ENCODE assay signal across 14 cellular contexts in genomic region chr11:64712430-64713030, GRCh38. TPM values are rescaled to one million over a fixed set of nuclear protein-coding genes. Genes with fewer than 3 reads are reported as not detected.
DNase-seq lines count a peak whose midpoint lies in the region; ATAC-seq and TF ChIP-seq lines count a peak whose summit lies in the region.
"Had no signal": no experiment of that assay in that cellular context is flagged by ENCODE, and none has a peak within 500 bp of the region (broad histone marks: within the 10 kb centered on the region; RNA-seq: fewer than 3 reads in every experiment).

No MANE protein-coding gene starts in this region.

- no peak overlapping the region for H3K27ac ChIP-seq in CD8-positive, alpha-beta memory T cell (ENCODE audit: low read depth, low read length)
- no peak overlapping the region for H3K27ac ChIP-seq in naive thymus-derived CD4-positive, alpha-beta T cell (ENCODE audit: low read depth, low read length)
- H3K27ac ChIP-seq: KMS-11, parathyroid adenoma, SJCRH30, stomach had no signal

- intact Hi-C loops in CD14-positive monocyte (cut with micrococcal nuclease), result no loop called here
- intact Hi-C loops in activated B cell treated with CpG ODN at 0.5 μM for 24 hours (cut with micrococcal nuclease), result no loop called here
- intact Hi-C loops in naive thymus-derived CD4-positive, alpha-beta T cell (cut with micrococcal nuclease), result no loop called here
- intact Hi-C loops in Caco-2 (cut with micrococcal nuclease; ENCODE audit: unreplicated experiment), result no loop called here

- peaks cover 0 to 17% (median 11%) of the 10 kb centered on the region in 7 donors for H3K9me3 Mint-ChIP-seq in CD14-positive monocyte
- peaks cover 0 to 3% (median 0%) of the 10 kb centered on the region in 5 donors for H3K9me3 Mint-ChIP-seq in CD8-positive, alpha-beta memory T cell
- H3K9me3 Mint-ChIP-seq in activated B cell treated with CpG ODN at 0.5 μM for 24 hours, result no peaks in the 10 kb centered on the region
- peaks cover 0 to 2% (median 0%) of the 10 kb centered on the region in 11 donors for H3K9me3 Mint-ChIP-seq in naive thymus-derived CD4-positive, alpha-beta T cell
- H3K9me3 Mint-ChIP-seq in Caco-2 (ENCODE audit: unreplicated experiment), result no peaks in the 10 kb centered on the region
- H3K9me3 Mint-ChIP-seq: HFFc6 had no signal

- ATAC-seq in activated B cell treated with CpG ODN at 0.5 μM for 24 hours (ENCODE audit: low read depth) (peak; percentile 45), GM18907 (IDR thresholded peaks at IDR 0.05; ENCODE audit: unreplicated experiment) (no peak)
- peak; percentile 46 for ATAC-seq in naive thymus-derived CD4-positive, alpha-beta T cell

- POLR2A ChIA-PET in CD8-positive, alpha-beta memory T cell (lab: Charles Lee), result interaction anchor here (1.0 kb wide), 1 partner anchor 31 kb away, joined by 3 read pairs; the partner anchor contains the start of gene RASGRP2
- POLR2A ChIA-PET in activated B cell treated with CpG ODN at 0.5 μM for 24 hours (lab: Charles Lee), result no interaction called here
- POLR2A ChIA-PET in naive thymus-derived CD4-positive, alpha-beta T cell (lab: Charles Lee), result no interaction called here
- POLR2A ChIA-PET in Caco-2 (lab: Charles Lee), result interaction anchor here (0.7 kb wide), 1 partner anchor 66 kb away, joined by 3 read pairs; the partner anchor contains the start of gene SF1
- POLR2A ChIA-PET in GM10248 (lab: Yijun Ruan, JAX), result no interaction called here

- H3K36me3 ChIP-seq in CD8-positive, alpha-beta memory T cell (ENCODE audit: insufficient read depth, low read length), result no peaks in the 10 kb centered on the region
- H3K36me3 ChIP-seq in naive thymus-derived CD4-positive, alpha-beta T cell (ENCODE audit: control insufficient read depth in 2 of 3, insufficient read depth in 3 of 3, low read length in 3 of 3), result no peaks in the 10 kb centered on the region
- no peaks in the 10 kb centered on the region for H3K36me3 ChIP-seq in Caco-2 (ENCODE audit: control insufficient read depth, insufficient read depth, low read length)
- H3K36me3 ChIP-seq: SJCRH30, stomach had no signal

- H3K4me1 Mint-ChIP-seq in CD14-positive monocyte, result peaks cover 22% of the 10 kb centered on the region
- peaks cover 5 to 24% (median 17%) of the 10 kb centered on the region in 3 donors for H3K4me1 Mint-ChIP-seq in CD8-positive, alpha-beta memory T cell
- peaks cover 25% of the 10 kb centered on the region for H3K4me1 Mint-ChIP-seq in activated B cell treated with CpG ODN at 0.5 μM for 24 hours
- peaks cover 10 to 23% (median 19%) of the 10 kb centered on the region in 7 donors for H3K4me1 Mint-ChIP-seq in naive thymus-derived CD4-positive, alpha-beta T cell
- no peaks in the 10 kb centered on the region for H3K4me1 Mint-ChIP-seq in Caco-2 (ENCODE audit: low read depth, unreplicated experiment)

- peaks cover 8% of the 10 kb centered on the region for H3K4me1 ChIP-seq in CD8-positive, alpha-beta memory T cell (ENCODE audit: insufficient read depth, low read length)
- H3K4me1 ChIP-seq in naive thymus-derived CD4-positive, alpha-beta T cell (ENCODE audit: control insufficient read depth in 2 of 2, insufficient read depth in 2 of 2, low read length in 2 of 2), result peaks cover 0 to 4% of the 10 kb centered on the region in 2 donors
- no peaks in the 10 kb centered on the region for H3K4me1 ChIP-seq in Caco-2
- H3K4me1 ChIP-seq: parathyroid adenoma, SJCRH30 had no signal

- H3K27me3 Mint-ChIP-seq in CD14-positive monocyte (ENCODE audit: low read depth in 3 of 3), result peaks cover 68 to 83% (median 69%) of the 10 kb centered on the region in 3 donors
- H3K27me3 Mint-ChIP-seq in CD8-positive, alpha-beta memory T cell, result peaks cover 57 to 79% of the 10 kb centered on the region in 2 donors
- H3K27me3 Mint-ChIP-seq in activated B cell treated with CpG ODN at 0.5 μM for 24 hours, result peaks cover 70% of the 10 kb centered on the region
- peaks cover 66 to 78% (median 75%) of the 10 kb centered on the region in 5 donors for H3K27me3 Mint-ChIP-seq in naive thymus-derived CD4-positive, alpha-beta T cell
- peaks cover 18% of the 10 kb centered on the region for H3K27me3 Mint-ChIP-seq in Caco-2 (ENCODE audit: insufficient read depth, unreplicated experiment)

- H3K27me3 ChIP-seq in CD8-positive, alpha-beta memory T cell (ENCODE audit: insufficient read depth, low read length, poor library complexity, severe bottlenecking), result peaks cover 51% of the 10 kb centered on the region
- H3K27me3 ChIP-seq in naive thymus-derived CD4-positive, alpha-beta T cell (ENCODE audit: control insufficient read depth in 2 of 2, insufficient read depth in 2 of 2, low read length in 2 of 2), result peaks cover 2 to 24% of the 10 kb centered on the region in 2 donors
- peaks cover 9% of the 10 kb centered on the region for H3K27me3 ChIP-seq in Caco-2 (replicated peaks; ENCODE audit: control insufficient read depth, insufficient read depth, low read length)

- no peaks in the 10 kb centered on the region for H3K9me3 ChIP-seq in CD8-positive, alpha-beta memory T cell (ENCODE audit: low read length)
- no peaks in the 10 kb centered on the region for H3K9me3 ChIP-seq in naive thymus-derived CD4-positive, alpha-beta T cell (ENCODE audit: control insufficient read depth in 2 of 3, low read length in 3 of 3)
- no peaks in the 10 kb centered on the region for H3K9me3 ChIP-seq in Caco-2
- H3K9me3 ChIP-seq: SJCRH30, stomach had no signal

- DNase-seq in CD14-positive monocyte (ENCODE audit: low spot score), result no peak
- no peak for DNase-seq in CD8-positive, alpha-beta memory T cell
- DNase-seq in activated B cell treated with CpG ODN at 0.5 μM for 24 hours, result no peak
- no peak for DNase-seq in naive thymus-derived CD4-positive, alpha-beta T cell
- no peak for DNase-seq in Caco-2
- DNase-seq in GM10248 (ENCODE audit: extremely low spot score), result no peak
- DNase-seq: activated CD8-positive, alpha-beta memory T cell treated with anti-CD3 and anti-CD28 coated beads, Interleukin-2, amount 50 U/mL, for 4 hours; HFFc6; SJCRH30 had no signal

- CTCF ChIA-PET in CD8-positive, alpha-beta memory T cell (lab: Charles Lee), result interaction anchor here (1.0 kb wide), 1 partner anchor 9 kb away, joined by 4 read pairs; no protein-coding TSS in a partner anchor
- CTCF ChIA-PET in activated B cell treated with CpG ODN at 0.5 μM for 24 hours (lab: Charles Lee) (no interaction called here), Caco-2 (lab: Charles Lee) (interaction anchor here (0.7 to 0.9 kb wide), 2 partner anchors 8 to 24 kb away, joined by 3 to 4 read pairs; no protein-coding TSS in a partner anchor), GM10248 (lab: Yijun Ruan, JAX) (interaction anchor here (1.6 kb wide), 1 partner anchor 24 kb away, joined by 4 read pairs; no protein-coding TSS in a partner anchor)
- CTCF ChIA-PET in naive thymus-derived CD4-positive, alpha-beta T cell (lab: Charles Lee), result no interaction called here

- no peak for TF ChIP-seq CTCF in CD14-positive monocyte (IDR thresholded peaks at IDR 0.05)
- TF ChIP-seq CTCF in activated B cell treated with CpG ODN at 0.5 μM for 24 hours (IDR thresholded peaks at IDR 0.05), result no peak
- no peak for TF ChIP-seq CTCF in Caco-2 (IDR thresholded peaks at IDR 0.05; ENCODE audit: insufficient read depth in 1 of 2, low read depth in 1 of 2, low read length in 1 of 2, severe bottlenecking in 1 of 2, unreplicated experiment in 1 of 2)
- TF ChIP-seq CTCF in GM10248 (IDR thresholded peaks at IDR 0.05; ENCODE audit: control extremely low read depth, extremely low read depth, low read depth, missing control alignments), result no peak

- H3K4me3 ChIP-seq in CD8-positive, alpha-beta memory T cell (ENCODE audit: low read length), result no peak overlapping the region
- H3K4me3 ChIP-seq in naive thymus-derived CD4-positive, alpha-beta T cell (ENCODE audit: low read length), result no peak overlapping the region
- no peak overlapping the region for H3K4me3 ChIP-seq in Caco-2 (ENCODE audit: low read depth, low read length)
- H3K4me3 ChIP-seq: SJCRH30, smooth muscle cell had no signal

- peak overlapping the region in 1 of 7 donors; percentile 50 for H3K27ac Mint-ChIP-seq in CD14-positive monocyte
- peak overlapping the region in 1 of 8 donors; percentile 81 for H3K27ac Mint-ChIP-seq in CD8-positive, alpha-beta memory T cell
- no peak overlapping the region for H3K27ac Mint-ChIP-seq in activated B cell treated with CpG ODN at 0.5 μM for 24 hours
- no peak overlapping the region for H3K27ac Mint-ChIP-seq in naive thymus-derived CD4-positive, alpha-beta T cell
- no peak overlapping the region for H3K27ac Mint-ChIP-seq in Caco-2 (ENCODE audit: unreplicated experiment)
- H3K27ac Mint-ChIP-seq: HFFc6 had no signal

- no TSS peak for BruUV-seq in Caco-2 (replicated peaks; lab: Mats Ljungman, UMichigan)

- peak overlapping the region; percentile 31 to 54 for H3K4me3 Mint-ChIP-seq in CD14-positive monocyte
- H3K4me3 Mint-ChIP-seq in CD8-positive, alpha-beta memory T cell, result peak overlapping the region in 5 of 7 donors; percentile 20 to 62 (median 39)
- H3K4me3 Mint-ChIP-seq in activated B cell treated with CpG ODN at 0.5 μM for 24 hours, result peak overlapping the region; percentile 35
- H3K4me3 Mint-ChIP-seq in naive thymus-derived CD4-positive, alpha-beta T cell, result peak overlapping the region in 8 of 10 donors; percentile 30 to 77 (median 52)
- H3K4me3 Mint-ChIP-seq in Caco-2 (ENCODE audit: unreplicated experiment), result no peak overlapping the region
- H3K4me3 Mint-ChIP-seq: HFFc6 had no signal

- H3K36me3 Mint-ChIP-seq in CD14-positive monocyte, result peaks cover 6 to 14% of the 10 kb centered on the region in 2 donors
- peaks cover 0 to 2% (median 0%) of the 10 kb centered on the region in 3 donors for H3K36me3 Mint-ChIP-seq in CD8-positive, alpha-beta memory T cell
- H3K36me3 Mint-ChIP-seq in activated B cell treated with CpG ODN at 0.5 μM for 24 hours (ENCODE audit: low read depth), result no peaks in the 10 kb centered on the region
- peaks cover 0 to 4% (median 0%) of the 10 kb centered on the region in 5 donors for H3K36me3 Mint-ChIP-seq in naive thymus-derived CD4-positive, alpha-beta T cell
- no peaks in the 10 kb centered on the region for H3K36me3 Mint-ChIP-seq in Caco-2 (ENCODE audit: insufficient read depth, unreplicated experiment)

RNA-seq across cellular contexts. Expression of gene NRXN2, which starts 10.5 kb away (rescaled TPM):
- not detected for polyA plus RNA-seq in CD14-positive monocyte
- under 1 TPM; 0.55 to 0.75 TPM for total RNA-seq in CD8-positive, alpha-beta memory T cell
- polyA plus RNA-seq in CD8-positive, alpha-beta memory T cell, result not detected
- 0.54 and 0.73 TPM in 2 replicates for total RNA-seq in activated B cell treated with CpG ODN at 0.5 μM for 24 hours
- under 1 TPM in 3 of 5 experiments, not detected in 2; 0.07 to 0.71 (median 0.27) TPM for total RNA-seq in naive thymus-derived CD4-positive, alpha-beta T cell
- not detected for polyA plus RNA-seq in naive thymus-derived CD4-positive, alpha-beta T cell
- 6.5 and 7.6 TPM in 2 replicates for total RNA-seq in Caco-2 (2022)

RNA-seq across cellular contexts. Expression of gene RASGRP2, which starts 31.4 kb away (rescaled TPM):
- 10 to 100 TPM; 67.6 to 68.8 TPM for polyA plus RNA-seq in CD14-positive monocyte
- total RNA-seq in CD8-positive, alpha-beta memory T cell, result 10 to 100 TPM; 30.2 to 33.5 TPM
- polyA plus RNA-seq in CD8-positive, alpha-beta memory T cell, result 145 TPM
- total RNA-seq in activated B cell treated with CpG ODN at 0.5 μM for 24 hours (165 and 177 TPM in 2 replicates), Caco-2 (2022) (4.0 and 4.1 TPM in 2 replicates)
- 100 to 1,000 TPM; 211 to 697 (median 654) TPM for total RNA-seq in naive thymus-derived CD4-positive, alpha-beta T cell
- 100 to 1,000 TPM; 197 to 312 TPM for polyA plus RNA-seq in naive thymus-derived CD4-positive, alpha-beta T cell

RNA-seq across cellular contexts. Expression of gene PYGM, which starts 47.2 kb away (rescaled TPM):
- polyA plus RNA-seq in CD14-positive monocyte, result under 1 TPM in 1 of 2 donors, not detected in 1; 0.05 TPM
- total RNA-seq in CD8-positive, alpha-beta memory T cell, result 1 to 10 TPM; 2.2 TPM
- polyA plus RNA-seq in CD8-positive, alpha-beta memory T cell, result 0.15 TPM
- total RNA-seq in activated B cell treated with CpG ODN at 0.5 μM for 24 hours (3.2 and 4.8 TPM in 2 replicates), Caco-2 (2022) (0.51 and 1.4 TPM in 2 replicates)
- 10 to 100 TPM in 4 of 5 experiments, 1 to 10 TPM in 1; 8.0 to 16.2 (median 13.9) TPM for total RNA-seq in naive thymus-derived CD4-positive, alpha-beta T cell
- polyA plus RNA-seq in naive thymus-derived CD4-positive, alpha-beta T cell, result under 1 TPM; 0.26 to 0.64 TPM

Comparison
In these comparisons a context has a peak if more than half of its experiments do, and no peak if none do; other contexts are left out.
1. CTCF ChIA-PET loops: an anchor here in CD8-positive, alpha-beta memory T cell (1.0 kb wide), Caco-2 (0.7 to 0.9 kb wide) and GM10248 (1.6 kb wide); none called in activated B cell treated with CpG ODN at 0.5 μM for 24 hours and naive thymus-derived CD4-positive, alpha-beta T cell.
2. POLR2A ChIA-PET loops: an anchor here in CD8-positive, alpha-beta memory T cell (1.0 kb wide) and Caco-2 (0.7 kb wide); none called in activated B cell treated with CpG ODN at 0.5 μM for 24 hours, naive thymus-derived CD4-positive, alpha-beta T cell and GM10248.